In the genomic region with DNA sequence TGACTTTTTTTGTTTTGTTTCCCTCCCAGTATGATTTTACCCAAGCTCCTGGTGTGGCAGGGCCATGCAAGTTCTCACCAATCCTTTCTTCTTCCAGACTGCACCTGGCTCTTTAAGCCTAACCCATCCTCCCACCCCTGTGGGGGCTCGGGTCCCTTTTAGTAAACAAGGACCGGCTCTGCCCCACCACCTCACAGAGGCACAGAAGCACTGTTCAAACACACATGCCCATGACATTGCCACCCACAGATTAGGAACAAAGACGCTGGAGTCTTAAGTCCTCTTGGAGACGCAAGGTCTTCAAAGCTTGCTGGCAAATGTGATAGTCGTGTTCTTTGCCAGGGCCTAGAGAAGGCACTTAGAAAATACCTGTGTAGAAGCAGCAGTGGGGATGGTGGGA, we compare ENCODE assay signal across 22 cellular contexts.
"Had no signal": no experiment of that assay in that cellular context is flagged by ENCODE, and none has a peak within 500 bp of the region (broad histone marks: within the 10 kb centered on the region; RNA-seq: fewer than 3 reads in every experiment).

No MANE protein-coding gene starts in this region.

- H3K9me3 ChIP-seq: colonic mucosa, upper lobe of right lung had no signal

- H3K27ac Mint-ChIP-seq: activated CD8-positive, alpha-beta T cell treated with anti-CD3 and anti-CD28 coated beads for 36 hours; activated naive CD4-positive, alpha-beta T cell treated with anti-CD3 and anti-CD28 coated beads for 36 hours; natural killer cell treated with Interleukin-12 subunit alpha and Interleukin-12 subunit beta and Interleukin-15 and Interleukin-18, amount 100 ng/mL, for 72 hours; T-cell had no signal

- H3K4me1 ChIP-seq: colonic mucosa had no signal

- H3K4me3 ChIP-seq: colonic mucosa, lung, upper lobe of right lung had no signal

- FAIRE-seq: kidney had no signal

- H3K27ac ChIP-seq: colonic mucosa had no signal

- DNase-seq: activated CD4-positive, alpha-beta T cell treated with anti-CD3 and anti-CD28 coated beads for 48 hours; activated CD4-positive, CD25-positive, alpha-beta regulatory T cell; activated CD8-positive, alpha-beta T cell treated with anti-CD3 and anti-CD28 coated beads for 36 hours; activated naive CD4-positive, alpha-beta T cell treated with anti-CD3 and anti-CD28 coated beads for 36 hours; activated T-cell treated with anti-CD3 and anti-CD28 coated beads, Interleukin-2, amount 50 U/mL, for 1 hour; colonic mucosa; erythroblast; foreskin melanocyte; glutamatergic neuron; hippocampal formation; kidney; nucleus accumbens; retina; stimulated activated CD4-positive, alpha-beta T cell treated with anti-CD3 and anti-CD28 coated beads, Interleukin-2, amount 100 ng/mL, for 48 hours; stimulated activated naive CD8-positive, alpha-beta T cell treated with anti-CD3 and anti-CD28 coated beads, Interleukin-15, amount 100 ng/mL, for 72 hours; T-cell; T-helper 9 cell; upper lobe of right lung had no signal

- H3K4me1 Mint-ChIP-seq: central memory CD8-positive, alpha-beta T cell; stimulated activated naive CD8-positive, alpha-beta T cell treated with anti-CD3 and anti-CD28 coated beads, Interleukin-15, amount 100 ng/mL, for 72 hours; T-cell had no signal

- H3K9me3 Mint-ChIP-seq: activated CD8-positive, alpha-beta T cell treated with anti-CD3 and anti-CD28 coated beads for 36 hours; activated naive CD4-positive, alpha-beta T cell treated with anti-CD3 and anti-CD28 coated beads for 36 hours; central memory CD8-positive, alpha-beta T cell; natural killer cell treated with Interleukin-12 subunit alpha and Interleukin-12 subunit beta and Interleukin-15 and Interleukin-18, amount 100 ng/mL, for 72 hours; stimulated activated naive CD8-positive, alpha-beta T cell treated with anti-CD3 and anti-CD28 coated beads, Interleukin-15, amount 100 ng/mL, for 72 hours; T-cell had no signal

- H3K27me3 Mint-ChIP-seq: activated CD8-positive, alpha-beta T cell treated with anti-CD3 and anti-CD28 coated beads for 36 hours; central memory CD8-positive, alpha-beta T cell; natural killer cell treated with Interleukin-12 subunit alpha and Interleukin-12 subunit beta and Interleukin-15 and Interleukin-18, amount 100 ng/mL, for 72 hours; stimulated activated naive CD8-positive, alpha-beta T cell treated with anti-CD3 and anti-CD28 coated beads, Interleukin-15, amount 100 ng/mL, for 72 hours; T-cell had no signal

- H3K27me3 ChIP-seq: colonic mucosa, upper lobe of right lung had no signal

- ATAC-seq: activated CD8-positive, alpha-beta T cell treated with anti-CD3 and anti-CD28 coated beads for 36 hours; left lobe of liver; natural killer cell treated with Interleukin-12 subunit alpha and Interleukin-12 subunit beta and Interleukin-15 and Interleukin-18, amount 100 ng/mL, for 72 hours; stimulated activated naive CD8-positive, alpha-beta T cell treated with anti-CD3 and anti-CD28 coated beads, Interleukin-15, amount 100 ng/mL, for 72 hours; T-cell; upper lobe of right lung had no signal

- H3K4me3 Mint-ChIP-seq: activated CD8-positive, alpha-beta T cell treated with anti-CD3 and anti-CD28 coated beads for 36 hours; activated naive CD4-positive, alpha-beta T cell treated with anti-CD3 and anti-CD28 coated beads for 36 hours; central memory CD8-positive, alpha-beta T cell; natural killer cell treated with Interleukin-12 subunit alpha and Interleukin-12 subunit beta and Interleukin-15 and Interleukin-18, amount 100 ng/mL, for 72 hours; stimulated activated naive CD8-positive, alpha-beta T cell treated with anti-CD3 and anti-CD28 coated beads, Interleukin-15, amount 100 ng/mL, for 72 hours; T-cell had no signal
